ENCODE assay signal across 16 cellular contexts in the genomic region with DNA sequence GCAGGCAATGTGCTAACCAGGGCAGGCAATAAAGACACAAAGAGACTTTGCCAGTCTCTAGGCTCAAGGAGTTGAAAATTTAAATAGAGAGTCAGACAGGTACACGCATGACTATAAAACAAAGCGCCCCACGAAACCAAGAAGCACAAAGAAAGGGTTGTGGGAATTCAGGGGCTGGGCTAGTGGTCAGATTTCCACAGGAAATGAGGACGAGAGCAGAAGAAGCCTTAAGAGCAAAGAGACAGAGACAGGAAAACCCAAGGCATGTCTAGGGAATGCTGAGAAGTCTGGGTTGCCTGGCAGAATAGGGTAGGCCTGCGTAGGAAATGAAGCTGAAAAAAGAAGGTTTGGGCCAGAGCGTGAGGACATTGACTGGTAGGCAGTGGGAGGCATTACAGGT. TPM values are rescaled to one million over a fixed set of nuclear protein-coding genes. Genes with fewer than 3 reads are reported as not detected.
DNase-seq lines count a peak whose midpoint lies in the region; ATAC-seq, FAIRE-seq and TF ChIP-seq lines count a peak whose summit lies in the region.
"Had no signal": no experiment of that assay in that cellular context is flagged by ENCODE, and none has a peak within 500 bp of the region (broad histone marks: within the 10 kb centered on the region; RNA-seq: fewer than 3 reads in every experiment).

No MANE protein-coding gene starts in this region.

- H3K9me3 ChIP-seq in PC-3 (ENCODE audit: low read length) (no peaks in the 10 kb centered on the region), pancreas (no peaks in the 10 kb centered on the region)
- H3K9me3 ChIP-seq: tibial nerve had no signal

- H3K79me2 ChIP-seq in PC-3 (ENCODE audit: low read length) = no peaks in the 10 kb centered on the region
- H3K79me2 ChIP-seq: parathyroid adenoma had no signal

- POLR2A ChIA-PET in PC-3 (lab: Charles Lee; ENCODE audit: unreplicated experiment) = no interaction called here

- FAIRE-seq in pancreas (lab: Jason Lieb, UNC) = no peak
- FAIRE-seq: bronchial epithelial cell, K562 had no signal

- H3K27me3 ChIP-seq in PC-3 (ENCODE audit: low read length) = no peaks in the 10 kb centered on the region
- no peaks in the 10 kb centered on the region for H3K27me3 ChIP-seq in pancreas
- H3K27me3 ChIP-seq: tibial nerve had no signal

- no peaks in the 10 kb centered on the region for H4K20me1 ChIP-seq in PC-3 (ENCODE audit: low read length)

- peaks cover 14% of the 10 kb centered on the region for H3F3A ChIP-seq in PC-3 (ENCODE audit: low read length, unreplicated experiment)

- DNase-seq in AG20443 (ENCODE audit: low spot score) (peak; percentile 20), PC-3 (no peak), epithelial cell of prostate (ENCODE audit: low read depth, low spot score) (no peak), pancreas (no peak), UCSD-AML1 (lab: John Stamatoyannopoulos, UW; ENCODE audit: unreplicated experiment) (no peak), NCI-H524 (lab: John Stamatoyannopoulos, UW) (no peak), retina (no peak)
- DNase-seq in effector memory CD8-positive, alpha-beta T cell = no peak
- DNase-seq: activated CD4-positive, CD25-positive, alpha-beta regulatory T cell; activated T-cell treated with anti-CD3 and anti-CD28 coated beads, Interleukin-2, amount 50 U/mL, for 4 hours; kidney glomerular epithelial cell had no signal

- H3K4me3 ChIP-seq in PC-3 (ENCODE audit: low read length) (peak overlapping the region; percentile 48), pancreas (no peak overlapping the region)
- H3K4me3 ChIP-seq: K562, tibial nerve had no signal

- intact Hi-C loops in PC-3 (cut with micrococcal nuclease) (no loop called here), pancreas (cut with DNase I) (no loop called here)

- H3K9me2 ChIP-seq in PC-3 (replicated peaks; ENCODE audit: low read length) = no peaks in the 10 kb centered on the region

- WGBS in pancreas, 2 donors = 78 to 80% methylated on average over 6 of the region's 6 CpGs

- TF ChIP-seq CTCF in PC-3 (conservative IDR thresholded peaks at IDR 0.05; ENCODE audit: low read depth, low read length) (no peak), pancreas (IDR thresholded peaks at IDR 0.05) (no peak)

- CTCF ChIA-PET in PC-3 (lab: Charles Lee) = interaction anchor here (0.6 to 1.3 kb wide), 2 partner anchors 32 to 446 kb away, joined by 3 read pairs; no protein-coding TSS in a partner anchor

- no peaks in the 10 kb centered on the region for H3K36me3 Mint-ChIP-seq in effector memory CD8-positive, alpha-beta T cell (ENCODE audit: insufficient read depth)

- peak overlapping the region; percentile 69 for H3K4me2 ChIP-seq in PC-3 (ENCODE audit: low read length)

- peak overlapping the region; percentile 66 for H2AFZ ChIP-seq in PC-3 (ENCODE audit: low read length)
- H2AFZ ChIP-seq: parathyroid adenoma had no signal

- no peak overlapping the region for H3K27ac Mint-ChIP-seq in effector memory CD8-positive, alpha-beta T cell

- peak overlapping the region; percentile 96 for H3K27ac ChIP-seq in PC-3 (ENCODE audit: low read length)
- peak overlapping the region; percentile 96 for H3K27ac ChIP-seq in epithelial cell of prostate
- peak overlapping the region; percentile 16 to 80 (median 70) for H3K27ac ChIP-seq in pancreas
- H3K27ac ChIP-seq: parathyroid adenoma had no signal

- H3K27me3 Mint-ChIP-seq in effector memory CD8-positive, alpha-beta T cell = peaks cover 19 to 24% of the 10 kb centered on the region in 2 donors

- H3K4me1 ChIP-seq in PC-3 (ENCODE audit: insufficient read depth, low read length) (peaks cover 44% of the 10 kb centered on the region), pancreas (peaks cover 0 to 14% (median 0%) of the 10 kb centered on the region in 3 donors)

- H3K9ac ChIP-seq in PC-3 (ENCODE audit: low read length) = peak overlapping the region; percentile 64
- H3K9ac ChIP-seq: parathyroid adenoma had no signal

- no peaks in the 10 kb centered on the region for H3K9me3 Mint-ChIP-seq in effector memory CD8-positive, alpha-beta T cell
- H3K9me3 Mint-ChIP-seq: activated T-cell treated with anti-CD3 and anti-CD28 coated beads, Interleukin-2, amount 50 U/mL, for 4 hours had no signal

- H3K4me1 Mint-ChIP-seq in effector memory CD8-positive, alpha-beta T cell (ENCODE audit: low read depth in 2 of 2) = no peaks in the 10 kb centered on the region

- ATAC-seq in PC-3 (peak; percentile 16), pancreas (no peak)
- ATAC-seq in effector memory CD8-positive, alpha-beta T cell (replicated peaks) = no peak
- ATAC-seq: activated T-cell treated with anti-CD3 and anti-CD28 coated beads, Interleukin-2, amount 50 U/mL, for 4 hours; K562; Panc1 had no signal

- H3K36me3 ChIP-seq in PC-3 (ENCODE audit: low read depth, low read length) = no peaks in the 10 kb centered on the region
- no peaks in the 10 kb centered on the region for H3K36me3 ChIP-seq in pancreas
- H3K36me3 ChIP-seq: tibial nerve had no signal

- BruUV-seq in PC-3 (replicated peaks; lab: Mats Ljungman, UMichigan) = no TSS peak

- H3K4me3 Mint-ChIP-seq in effector memory CD8-positive, alpha-beta T cell = no peak overlapping the region
- H3K4me3 Mint-ChIP-seq: activated T-cell treated with anti-CD3 and anti-CD28 coated beads, Interleukin-2, amount 50 U/mL, for 4 hours had no signal

RNA-seq across cellular contexts. Expression of a gene that starts 51.6 kb away (rescaled TPM):
- total RNA-seq in PC-3 (2014; rRNA removed) (23.2 and 24.7 TPM in 2 replicates), pancreas (10 to 100 TPM in 1 of 6 donors, 1 to 10 TPM in 4, under 1 TPM in 1; 0.87 to 21.0 (median 3.5) TPM)
- polyA plus RNA-seq in pancreas = 1 to 10 TPM; 1.2 to 1.6 TPM
- polyA plus RNA-seq: K562 had no signal
